9 cellular contexts compared by ENCODE assay signal in the genomic region with DNA sequence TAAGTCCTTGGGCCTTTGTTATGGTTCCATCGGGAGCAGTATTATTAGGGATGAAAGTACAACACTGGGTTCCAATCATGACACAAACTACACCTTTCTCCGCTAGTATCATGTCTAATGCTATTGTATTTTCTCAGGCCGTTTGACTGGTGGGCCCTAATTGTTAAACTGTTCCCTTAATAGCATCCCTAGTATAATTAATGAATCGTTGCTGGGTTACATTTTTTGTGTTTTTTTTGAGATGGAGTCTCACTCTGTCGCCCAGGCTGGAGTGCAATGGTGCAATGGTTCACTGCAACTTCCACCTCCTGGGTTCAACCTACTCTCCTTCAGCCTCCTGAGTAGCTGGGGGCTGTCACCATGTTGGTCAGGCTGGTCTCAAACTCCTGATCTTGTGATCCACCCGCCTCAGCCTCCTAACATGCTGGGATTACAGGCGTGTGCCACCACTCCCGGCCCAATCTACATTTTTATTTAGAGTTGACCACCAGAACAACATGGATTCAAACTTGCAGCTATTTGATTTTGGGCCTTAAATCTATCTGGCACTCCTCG. TPM values are rescaled to one million over a fixed set of nuclear protein-coding genes. Genes with fewer than 3 reads are reported as not detected.
DNase-seq lines count a peak whose midpoint lies in the region; ATAC-seq, FAIRE-seq and TF ChIP-seq lines count a peak whose summit lies in the region.
"Had no signal": no experiment of that assay in that cellular context is flagged by ENCODE, and none has a peak within 500 bp of the region (broad histone marks: within the 10 kb centered on the region; RNA-seq: fewer than 3 reads in every experiment).

No MANE protein-coding gene starts in this region.

- H3K27ac ChIP-seq in pancreas: no peak overlapping the region

- H2AFZ ChIP-seq in Loucy (ENCODE audit: low read length): no peak overlapping the region

- H3K9me3 ChIP-seq in Loucy (ENCODE audit: insufficient read depth, low read depth, low read length) (peaks cover 11% of the 10 kb centered on the region; the same call in 1 of the 2 replicates), pancreas (no peaks in the 10 kb centered on the region)

- ATAC-seq in natural killer cell treated with Interleukin-12 subunit alpha and Interleukin-12 subunit beta and Interleukin-15 and Interleukin-18, amount 100 ng/mL, for 72 hours: no peak
- ATAC-seq in pancreas (no peak), GM19452 (IDR thresholded peaks at IDR 0.05; ENCODE audit: unreplicated experiment) (no peak)

- peaks cover 38% of the 10 kb centered on the region for H3K4me1 ChIP-seq in Loucy (ENCODE audit: insufficient read depth, low read length, poor library complexity, severe bottlenecking)
- H3K4me1 ChIP-seq in pancreas: peaks cover 0 to 13% (median 0%) of the 10 kb centered on the region in 3 donors

- FAIRE-seq in pancreas (lab: Jason Lieb, UNC): no peak

- H3K9me2 ChIP-seq in Loucy (replicated peaks; ENCODE audit: low read depth, low read length): no peaks in the 10 kb centered on the region

- DNase-seq in Calu3 (no peak), chondrocyte (ENCODE audit: low spot score) (no peak), pancreas (no peak), OCI-M1 (lab: John Stamatoyannopoulos, UW) (no peak), NCI-H2029 (lab: John Stamatoyannopoulos, UW) (no peak)
- no peak for DNase-seq in natural killer cell treated with Interleukin-12 subunit alpha and Interleukin-12 subunit beta and Interleukin-15 and Interleukin-18, amount 100 ng/mL, for 72 hours (ENCODE audit: low spot score)
- DNase-seq: NCI-H1694 had no signal

- intact Hi-C loops in Calu3 (cut with micrococcal nuclease; ENCODE audit: unreplicated experiment) (no loop called here), pancreas (cut with DNase I) (no loop called here)

- H3K4me2 ChIP-seq in Loucy (ENCODE audit: low read depth, low read length, poor library complexity, severe bottlenecking): peak overlapping the region; percentile 83

- TF ChIP-seq CTCF in Calu3 (IDR thresholded peaks at IDR 0.05; ENCODE audit: unreplicated experiment): no peak
- no peak for TF ChIP-seq CTCF in Loucy (conservative IDR thresholded peaks at IDR 0.05; ENCODE audit: low read length)
- no peak for TF ChIP-seq CTCF in chondrocyte (IDR thresholded peaks at IDR 0.05)
- TF ChIP-seq CTCF in pancreas (IDR thresholded peaks at IDR 0.05): no peak

- WGBS in pancreas, 2 donors: 86 to 88% methylated on average over 9 of the region's 9 CpGs

- H4K20me1 ChIP-seq in Loucy (ENCODE audit: insufficient read depth, low read length, poor library complexity, severe bottlenecking): peaks cover 88% of the 10 kb centered on the region

- H3K9me3 Mint-ChIP-seq in Calu3 (ENCODE audit: low read depth, unreplicated experiment) (peaks cover 40% of the 10 kb centered on the region), chondrocyte (ENCODE audit: low read depth) (peaks cover 2% of the 10 kb centered on the region)
- H3K9me3 Mint-ChIP-seq in natural killer cell treated with Interleukin-12 subunit alpha and Interleukin-12 subunit beta and Interleukin-15 and Interleukin-18, amount 100 ng/mL, for 72 hours: peaks cover 28% of the 10 kb centered on the region

- no TSS peak for BruUV-seq in Calu3 (replicated peaks; lab: Mats Ljungman, UMichigan)

- H3K4me3 Mint-ChIP-seq in Calu3 (ENCODE audit: low read depth, unreplicated experiment) (peak overlapping the region; percentile 82), chondrocyte (ENCODE audit: unreplicated experiment) (peak overlapping the region; percentile 99)
- peak overlapping the region; percentile 99 for H3K4me3 Mint-ChIP-seq in natural killer cell treated with Interleukin-12 subunit alpha and Interleukin-12 subunit beta and Interleukin-15 and Interleukin-18, amount 100 ng/mL, for 72 hours

- H3K36me3 ChIP-seq in Loucy (ENCODE audit: insufficient read depth, low read length): peaks cover 81% of the 10 kb centered on the region
- peaks cover 8 to 72% (median 61%) of the 10 kb centered on the region in 3 donors for H3K36me3 ChIP-seq in pancreas

- peak overlapping the region; percentile 95 for H3K27ac Mint-ChIP-seq in Calu3 (ENCODE audit: unreplicated experiment)
- peak overlapping the region; percentile 89 for H3K27ac Mint-ChIP-seq in chondrocyte (ENCODE audit: unreplicated experiment)
- H3K27ac Mint-ChIP-seq in natural killer cell treated with Interleukin-12 subunit alpha and Interleukin-12 subunit beta and Interleukin-15 and Interleukin-18, amount 100 ng/mL, for 72 hours: peak overlapping the region; percentile 99 to 100

- H3K79me2 ChIP-seq in Loucy (ENCODE audit: insufficient read depth, low read length): peaks cover 94% of the 10 kb centered on the region

- H3K4me3 ChIP-seq in Loucy (ENCODE audit: low read length, poor library complexity, severe bottlenecking): peak overlapping the region; percentile 98
- H3K4me3 ChIP-seq in pancreas: no peak overlapping the region

- peaks cover 70% of the 10 kb centered on the region for H3K4me1 Mint-ChIP-seq in Calu3 (ENCODE audit: low read depth, unreplicated experiment)
- peaks cover 77% of the 10 kb centered on the region for H3K4me1 Mint-ChIP-seq in chondrocyte (ENCODE audit: low read depth)
- H3K4me1 Mint-ChIP-seq in natural killer cell treated with Interleukin-12 subunit alpha and Interleukin-12 subunit beta and Interleukin-15 and Interleukin-18, amount 100 ng/mL, for 72 hours (ENCODE audit: low read depth in 2 of 2): peaks cover 82 to 94% of the 10 kb centered on the region in 2 donors

- H3K9ac ChIP-seq in Loucy (ENCODE audit: low read depth, low read length, poor library complexity, severe bottlenecking): peak overlapping the region; percentile 99

- peaks cover 21% of the 10 kb centered on the region for H3K27me3 Mint-ChIP-seq in Calu3 (ENCODE audit: unreplicated experiment)
- H3K27me3 Mint-ChIP-seq in chondrocyte (ENCODE audit: low read depth): no peaks in the 10 kb centered on the region
- no peaks in the 10 kb centered on the region for H3K27me3 Mint-ChIP-seq in natural killer cell treated with Interleukin-12 subunit alpha and Interleukin-12 subunit beta and Interleukin-15 and Interleukin-18, amount 100 ng/mL, for 72 hours

- H3K36me3 Mint-ChIP-seq in Calu3 (ENCODE audit: insufficient read depth, unreplicated experiment): peaks cover 100% of the 10 kb centered on the region
- H3K36me3 Mint-ChIP-seq in chondrocyte (ENCODE audit: low read depth): peaks cover 83% of the 10 kb centered on the region
- H3K36me3 Mint-ChIP-seq in natural killer cell treated with Interleukin-12 subunit alpha and Interleukin-12 subunit beta and Interleukin-15 and Interleukin-18, amount 100 ng/mL, for 72 hours: peaks cover 97% of the 10 kb centered on the region

- no peaks in the 10 kb centered on the region; the same call in 1 of the 2 replicates for H3F3A ChIP-seq in Loucy (ENCODE audit: low read depth)

- CTCF ChIA-PET in Calu3 (lab: Charles Lee): interaction anchor here (0.5 kb wide), 1 partner anchor 279 kb away, joined by 3 read pairs; no protein-coding TSS in a partner anchor

- H3K27me3 ChIP-seq in Loucy (ENCODE audit: insufficient read depth, low read length, poor library complexity, severe bottlenecking) (peaks cover 6% of the 10 kb centered on the region), pancreas (no peaks in the 10 kb centered on the region)

RNA-seq across cellular contexts. Expression of a gene that starts 4.1 kb away (rescaled TPM):
- 94.1 and 156 TPM in 2 replicates for total RNA-seq in Calu3 (2022)
- 36.0 to 38.7 TPM (median 36.4 TPM) in 3 replicates for total RNA-seq in chondrocyte
- total RNA-seq in natural killer cell treated with Interleukin-12 subunit alpha and Interleukin-12 subunit beta and Interleukin-15 and Interleukin-18, amount 100 ng/mL, for 72 hours: 10 to 100 TPM; 52.9 to 62.9 TPM
- total RNA-seq in pancreas: 10 to 100 TPM in 2 of 6 donors, 1 to 10 TPM in 4; 5.9 to 15.7 (median 7.2) TPM
- polyA plus RNA-seq in pancreas: 1 to 10 TPM; 4.3 to 6.2 TPM
